Comparison of ENCODE assay signal across 11 cellular contexts in the genomic region with DNA sequence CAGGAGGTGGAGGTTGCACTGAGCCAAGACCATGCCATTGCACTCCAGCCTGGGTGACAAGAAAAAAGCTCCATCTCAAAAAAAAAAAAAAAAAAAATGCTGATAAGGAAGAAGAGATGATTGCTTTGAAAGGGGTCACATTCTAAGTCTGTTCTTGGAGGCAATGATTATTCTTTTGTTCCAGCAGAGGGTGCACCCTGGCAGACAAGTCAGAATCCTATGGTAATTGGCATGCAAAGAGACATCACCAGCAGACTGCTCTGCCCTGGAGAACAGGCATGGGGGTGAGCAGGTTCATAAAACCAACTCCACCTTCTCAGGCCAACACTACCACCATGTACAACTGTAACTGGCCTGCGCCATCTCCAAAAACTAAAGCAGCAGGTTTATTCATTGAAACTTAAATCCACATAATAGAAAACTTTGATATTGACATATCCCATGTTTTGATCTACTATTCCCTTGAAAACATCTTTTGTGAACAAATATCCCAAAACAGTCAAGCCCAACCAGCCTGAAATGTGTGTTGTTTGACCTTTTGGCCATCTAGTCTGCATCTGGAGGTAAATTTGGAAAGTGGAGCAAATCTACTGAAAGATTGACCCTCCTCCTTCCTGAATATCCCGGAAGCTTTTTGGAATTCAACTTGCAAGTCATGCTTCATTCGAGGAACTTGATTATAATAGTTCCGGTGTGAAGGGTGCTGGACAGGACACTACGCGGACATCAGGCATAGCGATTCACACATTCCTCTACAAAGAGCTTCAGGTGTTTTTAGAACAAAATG.
A peak's percentile ranks its signal among the peaks of the same experiment; 100 is the strongest.
DNase-seq lines count a peak whose midpoint lies in the region; ATAC-seq and TF ChIP-seq lines count a peak whose summit lies in the region.
"Had no signal": no experiment of that assay in that cellular context is flagged by ENCODE, and none has a peak within 500 bp of the region (broad histone marks: within the 10 kb centered on the region; RNA-seq: fewer than 3 reads in every experiment).

No MANE protein-coding gene starts in this region.

- no peak for ATAC-seq in HG03139 (IDR thresholded peaks at IDR 0.05; ENCODE audit: unreplicated experiment)
- ATAC-seq in HG02885 (IDR thresholded peaks at IDR 0.05; ENCODE audit: poor library complexity, unreplicated experiment), result no peak
- ATAC-seq: activated CD8-positive, alpha-beta T cell treated with anti-CD3 and anti-CD28 coated beads for 36 hours had no signal

- H3K27ac Mint-ChIP-seq in HFFc6, result no peak overlapping the region
- H3K27ac Mint-ChIP-seq: activated CD8-positive, alpha-beta T cell treated with anti-CD3 and anti-CD28 coated beads for 36 hours had no signal

- no peaks in the 10 kb centered on the region for H3K36me3 ChIP-seq in kidney epithelial cell (ENCODE audit: control insufficient read depth, insufficient read depth, low read length)

- no peaks in the 10 kb centered on the region for H3K4me1 Mint-ChIP-seq in HFFc6 (ENCODE audit: low read depth)

- H3K27me3 Mint-ChIP-seq in HFFc6 (ENCODE audit: insufficient read depth), result no peaks in the 10 kb centered on the region; the same call in 1 of the 2 replicates
- H3K27me3 Mint-ChIP-seq: activated CD8-positive, alpha-beta T cell treated with anti-CD3 and anti-CD28 coated beads for 36 hours had no signal

- in situ Hi-C loops in G401 (cut with HindIII; ENCODE audit: low sequenced_read_pairs), result no loop called here
- in situ Hi-C loops in SK-MEL-5 (cut with HindIII; ENCODE audit: low pct_unique_long_range_greater_than_20kb, low sequenced_read_pairs), result no loop called here

- no peak overlapping the region for H3K4me3 ChIP-seq in Jurkat, Clone E6-1 (ENCODE audit: low read length)
- H3K4me3 ChIP-seq in kidney epithelial cell (ENCODE audit: low read depth, low read length), result no peak overlapping the region

- peaks cover 11% of the 10 kb centered on the region for H3K9me3 Mint-ChIP-seq in HFFc6
- H3K9me3 Mint-ChIP-seq: activated CD8-positive, alpha-beta T cell treated with anti-CD3 and anti-CD28 coated beads for 36 hours had no signal

- DNase-seq in G401 (ENCODE audit: low spot score) (peak; percentile 10), SK-MEL-5 (ENCODE audit: low read depth, low spot score) (peak; percentile 26), kidney epithelial cell (ENCODE audit: low read depth) (no peak), HFFc6 (no peak), NCI-H1694 treated with DMSO at 0.1 percent for 48 hours (lab: John Stamatoyannopoulos, UW) (no peak)
- DNase-seq in Jurkat, Clone E6-1 (ENCODE audit: low read depth, low spot score), result peak; percentile 12
- DNase-seq: activated CD8-positive, alpha-beta T cell treated with anti-CD3 and anti-CD28 coated beads for 36 hours; activated gamma-delta T cell treated with Interleukin-2 at 50 U/mL for 16 hours; central memory CD4-positive, alpha-beta T cell had no signal

- H3K4me3 Mint-ChIP-seq in HFFc6, result no peak overlapping the region
- H3K4me3 Mint-ChIP-seq: activated CD8-positive, alpha-beta T cell treated with anti-CD3 and anti-CD28 coated beads for 36 hours had no signal

- H3K27me3 ChIP-seq in kidney epithelial cell (ENCODE audit: control insufficient read depth, insufficient read depth, low read length), result no peaks in the 10 kb centered on the region

- H3K36me3 Mint-ChIP-seq in HFFc6 (ENCODE audit: low read depth), result no peaks in the 10 kb centered on the region

- TF ChIP-seq CTCF in kidney epithelial cell (IDR thresholded peaks at IDR 0.05; ENCODE audit: insufficient read depth, low read length, poor library complexity, severe bottlenecking), result peak; percentile 5
- TF ChIP-seq CTCF in HFFc6 (IDR thresholded peaks at IDR 0.05), result no peak

Comparison
In these comparisons a context has a peak if more than half of its experiments do, and no peak if none do; other contexts are left out.
1. DNase-seq: peak in G401 (single experiment), Jurkat, Clone E6-1 (single experiment) and SK-MEL-5 (single experiment); none in kidney epithelial cell (single experiment), HFFc6 (single experiment) and NCI-H1694 treated with DMSO at 0.1 percent for 48 hours (single experiment).